Comparison of ENCODE assay signal across 1 cellular context in the genomic region with DNA sequence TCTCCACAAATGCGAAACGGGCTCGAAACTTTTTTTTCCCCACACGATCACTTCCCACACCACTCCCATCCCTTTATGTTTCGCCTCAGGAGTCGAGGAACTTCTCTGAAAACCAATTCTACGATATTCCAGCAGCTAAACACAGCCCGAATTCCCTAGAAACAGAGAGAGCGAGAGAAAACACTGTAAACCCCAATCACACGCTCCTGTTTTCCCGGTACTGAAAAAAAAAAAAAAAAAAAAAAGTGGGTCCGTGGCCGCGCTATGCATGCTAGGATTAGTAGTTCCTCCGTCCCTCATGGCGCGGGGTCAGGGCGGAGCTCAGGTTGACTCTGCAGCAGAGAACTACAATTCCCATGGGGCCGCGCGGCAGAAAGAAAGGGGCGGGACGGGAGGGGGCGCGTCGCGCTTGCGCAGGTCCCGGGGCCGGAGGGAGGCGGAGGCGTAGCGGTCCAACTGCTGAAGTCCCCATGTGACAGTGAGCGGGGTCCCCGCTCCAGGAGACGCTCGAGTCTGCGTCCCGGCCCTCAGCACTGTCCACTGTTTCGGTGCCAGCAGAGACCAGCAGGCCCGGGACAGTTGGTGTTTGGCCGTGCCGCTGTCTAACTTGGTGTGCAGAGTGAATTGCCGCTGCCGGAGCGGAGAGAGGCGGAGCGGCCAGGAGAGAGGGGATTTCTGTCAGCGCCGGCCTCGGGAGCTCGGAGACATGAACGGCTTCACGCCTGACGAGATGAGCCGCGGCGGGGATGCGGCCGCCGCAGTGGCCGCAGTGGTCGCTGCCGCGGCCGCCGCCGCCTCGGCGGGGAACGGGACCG.
TF ChIP-seq lines count a peak whose summit lies in the region.

Gene SAP30, plus strand, starts transcription at position 478 of the 815 bp plus-strand sequence. Its CDS starts 229 bp downstream, at position 707.

TF ChIP-seq in HepG2, 621 proteins besides CTCF, POLR2A, EP300 and RAD21 (continued from another document and continues in another):
- TF ChIP-seq, protein P1, sequence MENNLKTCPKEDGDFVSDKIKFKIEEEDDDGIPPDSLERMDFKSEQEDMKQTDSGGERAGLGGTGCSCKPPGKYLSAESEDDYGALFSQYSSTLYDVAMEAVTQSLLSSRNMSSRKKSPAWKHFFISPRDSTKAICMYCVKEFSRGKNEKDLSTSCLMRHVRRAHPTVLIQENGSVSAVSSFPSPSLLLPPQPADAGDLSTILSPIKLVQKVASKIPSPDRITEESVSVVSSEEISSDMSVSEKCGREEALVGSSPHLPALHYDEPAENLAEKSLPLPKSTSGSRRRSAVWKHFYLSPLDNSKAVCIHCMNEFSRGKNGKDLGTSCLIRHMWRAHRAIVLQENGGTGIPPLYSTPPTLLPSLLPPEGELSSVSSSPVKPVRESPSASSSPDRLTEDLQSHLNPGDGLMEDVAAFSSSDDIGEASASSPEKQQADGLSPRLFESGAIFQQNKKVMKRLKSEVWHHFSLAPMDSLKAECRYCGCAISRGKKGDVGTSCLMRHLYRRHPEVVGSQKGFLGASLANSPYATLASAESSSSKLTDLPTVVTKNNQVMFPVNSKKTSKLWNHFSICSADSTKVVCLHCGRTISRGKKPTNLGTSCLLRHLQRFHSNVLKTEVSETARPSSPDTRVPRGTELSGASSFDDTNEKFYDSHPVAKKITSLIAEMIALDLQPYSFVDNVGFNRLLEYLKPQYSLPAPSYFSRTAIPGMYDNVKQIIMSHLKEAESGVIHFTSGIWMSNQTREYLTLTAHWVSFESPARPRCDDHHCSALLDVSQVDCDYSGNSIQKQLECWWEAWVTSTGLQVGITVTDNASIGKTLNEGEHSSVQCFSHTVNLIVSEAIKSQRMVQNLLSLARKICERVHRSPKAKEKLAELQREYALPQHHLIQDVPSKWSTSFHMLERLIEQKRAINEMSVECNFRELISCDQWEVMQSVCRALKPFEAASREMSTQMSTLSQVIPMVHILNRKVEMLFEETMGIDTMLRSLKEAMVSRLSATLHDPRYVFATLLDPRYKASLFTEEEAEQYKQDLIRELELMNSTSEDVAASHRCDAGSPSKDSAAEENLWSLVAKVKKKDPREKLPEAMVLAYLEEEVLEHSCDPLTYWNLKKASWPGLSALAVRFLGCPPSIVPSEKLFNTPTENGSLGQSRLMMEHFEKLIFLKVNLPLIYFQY (CRISPR knock-in tag; IDR thresholded peaks at IDR 0.05; ENCODE audit: borderline replicate concordance) = peak; percentile 62; the same call in 1 of the 2 replicates
- 0 out of 2 replicates have a peak, but pooled peaks have one; percentile 72 for TF ChIP-seq FOXO4 (CRISPR knock-in tag; conservative IDR thresholded peaks at IDR 0.05)
- TF ChIP-seq SP1 (IDR thresholded peaks at IDR 0.05) = no peak
- TF ChIP-seq SP1 (CRISPR knock-in tag; IDR thresholded peaks at IDR 0.05) = peak; percentile 74
- peak; percentile 74; the same call in 1 of the 2 replicates for TF ChIP-seq ZNF552 (CRISPR knock-in tag; IDR thresholded peaks at IDR 0.05; ENCODE audit: borderline replicate concordance)
- 0 out of 2 replicates have a peak, but pooled peaks have one; percentile 64 for TF ChIP-seq ZNF510 (CRISPR knock-in tag; IDR thresholded peaks at IDR 0.05; ENCODE audit: low read depth)
- peak; percentile 38; the same call in 1 of the 2 replicates for TF ChIP-seq KLF6 (CRISPR knock-in tag; IDR thresholded peaks at IDR 0.05)
- TF ChIP-seq STAT5B (CRISPR knock-in tag; IDR thresholded peaks at IDR 0.05) = no peak
- no peak for TF ChIP-seq SMC3 (IDR thresholded peaks at IDR 0.05; ENCODE audit: low read length)
- TF ChIP-seq ZNF263 (CRISPR knock-in tag; IDR thresholded peaks at IDR 0.05) = no peak; the same call in 1 of the 2 replicates
- no peak for TF ChIP-seq PRDM10 (CRISPR knock-in tag; IDR thresholded peaks at IDR 0.05; ENCODE audit: low read depth)
- TF ChIP-seq SIN3B (IDR thresholded peaks at IDR 0.05; ENCODE audit: low read length) = 0 out of 2 replicates have a peak, but pooled peaks have one; percentile 52
- TF ChIP-seq GZF1 (CRISPR knock-in tag; IDR thresholded peaks at IDR 0.05) = no peak
- peak; percentile 44; the same call in 1 of the 2 replicates for TF ChIP-seq ZNF564 (CRISPR knock-in tag; IDR thresholded peaks at IDR 0.05)
- TF ChIP-seq BCL3 (CRISPR knock-in tag; IDR thresholded peaks at IDR 0.05) = 0 out of 2 replicates have a peak, but pooled peaks have one; percentile 25
- no peak for TF ChIP-seq NR1H2 (CRISPR knock-in tag; IDR thresholded peaks at IDR 0.05; ENCODE audit: borderline replicate concordance, low read depth)
- TF ChIP-seq EED (CRISPR knock-in tag; IDR thresholded peaks at IDR 0.05) = peak; percentile 36; the same call in 1 of the 2 replicates
- peak; percentile 76 for TF ChIP-seq KAT7 (CRISPR knock-in tag; IDR thresholded peaks at IDR 0.05; ENCODE audit: borderline replicate concordance)
- peak; percentile 92 for TF ChIP-seq ZFX (CRISPR knock-in tag; IDR thresholded peaks at IDR 0.05; ENCODE audit: low read depth)
- TF ChIP-seq ZNF264 (CRISPR knock-in tag; IDR thresholded peaks at IDR 0.05) = 0 out of 2 replicates have a peak, but pooled peaks have one; percentile 23
- TF ChIP-seq IRF9 (CRISPR knock-in tag; IDR thresholded peaks at IDR 0.05; ENCODE audit: borderline replicate concordance) = 0 out of 2 replicates have a peak, but pooled peaks have one; percentile 45
- TF ChIP-seq ZSCAN21 (CRISPR knock-in tag; IDR thresholded peaks at IDR 0.05; ENCODE audit: borderline replicate concordance) = peak; percentile 70
- 0 out of 2 replicates have a peak, but pooled peaks have one; percentile 25 for TF ChIP-seq SP5 (CRISPR knock-in tag; IDR thresholded peaks at IDR 0.05; ENCODE audit: borderline replicate concordance, low read depth)
- TF ChIP-seq ZNF30 (CRISPR knock-in tag; IDR thresholded peaks at IDR 0.05) = no peak
- TF ChIP-seq ZNF557 (CRISPR knock-in tag; IDR thresholded peaks at IDR 0.05) = no peak
- TF ChIP-seq MXI1 (IDR thresholded peaks at IDR 0.05; ENCODE audit: borderline replicate concordance, low read depth, low read length) = peak; percentile 95; the same call in 2 of the 3 replicates
- no peak for TF ChIP-seq IKZF1 (IDR thresholded peaks at IDR 0.05)
- no peak for TF ChIP-seq AKAP8 (CRISPR knock-in tag; IDR thresholded peaks at IDR 0.05)
- no peak for TF ChIP-seq HNF1B (CRISPR knock-in tag; IDR thresholded peaks at IDR 0.05)
- TF ChIP-seq ATM (IDR thresholded peaks at IDR 0.05; ENCODE audit: borderline replicate concordance) = no peak
- peak; percentile 1 for TF ChIP-seq HNRNPK (IDR thresholded peaks at IDR 0.05; ENCODE audit: low read depth, low read length, poor library complexity, severe bottlenecking)
- no peak for TF ChIP-seq ZNF333 (CRISPR knock-in tag; IDR thresholded peaks at IDR 0.05; ENCODE audit: borderline replicate concordance)
- no peak for TF ChIP-seq GABPA (IDR thresholded peaks at IDR 0.05; ENCODE audit: low read depth, low read length)
- TF ChIP-seq GABPA (CRISPR knock-in tag; IDR thresholded peaks at IDR 0.05; ENCODE audit: low read depth) = peak; percentile 67
- no peak for TF ChIP-seq REXO4 (CRISPR knock-in tag; IDR thresholded peaks at IDR 0.05; ENCODE audit: borderline replicate concordance)
- TF ChIP-seq, protein P2, sequence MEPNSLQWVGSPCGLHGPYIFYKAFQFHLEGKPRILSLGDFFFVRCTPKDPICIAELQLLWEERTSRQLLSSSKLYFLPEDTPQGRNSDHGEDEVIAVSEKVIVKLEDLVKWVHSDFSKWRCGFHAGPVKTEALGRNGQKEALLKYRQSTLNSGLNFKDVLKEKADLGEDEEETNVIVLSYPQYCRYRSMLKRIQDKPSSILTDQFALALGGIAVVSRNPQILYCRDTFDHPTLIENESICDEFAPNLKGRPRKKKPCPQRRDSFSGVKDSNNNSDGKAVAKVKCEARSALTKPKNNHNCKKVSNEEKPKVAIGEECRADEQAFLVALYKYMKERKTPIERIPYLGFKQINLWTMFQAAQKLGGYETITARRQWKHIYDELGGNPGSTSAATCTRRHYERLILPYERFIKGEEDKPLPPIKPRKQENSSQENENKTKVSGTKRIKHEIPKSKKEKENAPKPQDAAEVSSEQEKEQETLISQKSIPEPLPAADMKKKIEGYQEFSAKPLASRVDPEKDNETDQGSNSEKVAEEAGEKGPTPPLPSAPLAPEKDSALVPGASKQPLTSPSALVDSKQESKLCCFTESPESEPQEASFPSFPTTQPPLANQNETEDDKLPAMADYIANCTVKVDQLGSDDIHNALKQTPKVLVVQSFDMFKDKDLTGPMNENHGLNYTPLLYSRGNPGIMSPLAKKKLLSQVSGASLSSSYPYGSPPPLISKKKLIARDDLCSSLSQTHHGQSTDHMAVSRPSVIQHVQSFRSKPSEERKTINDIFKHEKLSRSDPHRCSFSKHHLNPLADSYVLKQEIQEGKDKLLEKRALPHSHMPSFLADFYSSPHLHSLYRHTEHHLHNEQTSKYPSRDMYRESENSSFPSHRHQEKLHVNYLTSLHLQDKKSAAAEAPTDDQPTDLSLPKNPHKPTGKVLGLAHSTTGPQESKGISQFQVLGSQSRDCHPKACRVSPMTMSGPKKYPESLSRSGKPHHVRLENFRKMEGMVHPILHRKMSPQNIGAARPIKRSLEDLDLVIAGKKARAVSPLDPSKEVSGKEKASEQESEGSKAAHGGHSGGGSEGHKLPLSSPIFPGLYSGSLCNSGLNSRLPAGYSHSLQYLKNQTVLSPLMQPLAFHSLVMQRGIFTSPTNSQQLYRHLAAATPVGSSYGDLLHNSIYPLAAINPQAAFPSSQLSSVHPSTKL (CRISPR knock-in tag; IDR thresholded peaks at IDR 0.05) = peak; percentile 47; the same call in 1 of the 2 replicates
